In the genomic region with DNA sequence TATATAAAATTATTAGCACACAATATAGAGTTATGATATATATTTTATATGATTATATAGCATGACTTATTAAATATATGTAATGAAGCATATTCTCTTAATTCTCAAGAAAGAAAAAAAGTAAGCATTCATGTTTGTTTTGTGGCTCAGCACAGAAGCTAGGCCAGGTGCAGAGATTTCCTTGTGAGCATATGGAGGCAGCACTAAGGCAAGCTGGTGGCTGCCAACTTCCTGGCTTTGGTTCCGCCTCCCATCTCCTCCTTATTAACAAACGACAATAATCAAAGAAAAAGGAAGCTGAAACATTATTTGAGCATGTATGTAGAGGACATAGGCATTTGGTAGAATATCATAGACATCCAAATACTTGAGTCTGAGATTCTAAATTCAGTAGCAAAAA, we compare ENCODE assay signal across 7 cellular contexts.
"Had no signal": no experiment of that assay in that cellular context is flagged by ENCODE, and none has a peak within 500 bp of the region (broad histone marks: within the 10 kb centered on the region; RNA-seq: fewer than 3 reads in every experiment).

No MANE protein-coding gene starts in this region.

- ATAC-seq: activated T-helper 17 cell treated with anti-CD3 and anti-CD28 coated beads, Interleukin-2, amount 50 U/mL, for 72 hours; lower lobe of right lung; WTC11 had no signal

- DNase-seq: activated CD4-positive, alpha-beta T cell treated with anti-CD3 and anti-CD28 coated beads for 48 hours; activated naive CD4-positive, alpha-beta T cell treated with anti-CD3 and anti-CD28 coated beads for 36 hours; central memory CD4-positive, alpha-beta T cell; lower lobe of right lung; tibial artery had no signal
